In genomic region chr1:2275796-2276536, GRCh38 we compare ENCODE assay signal across 9 cellular contexts. TPM values are rescaled to one million over a fixed set of nuclear protein-coding genes. Genes with fewer than 3 reads are reported as not detected.
DNase-seq lines count a peak whose midpoint lies in the region; TF ChIP-seq lines count a peak whose summit lies in the region.
"Had no signal": no experiment of that assay in that cellular context is flagged by ENCODE, and none has a peak within 500 bp of the region (broad histone marks: within the 10 kb centered on the region; RNA-seq: fewer than 3 reads in every experiment).

No MANE protein-coding gene starts in this region.

- no peaks in the 10 kb centered on the region for H3K9me3 ChIP-seq in WERI-Rb-1 (ENCODE audit: severe bottlenecking)
- no peaks in the 10 kb centered on the region for H3K9me3 ChIP-seq in stomach smooth muscle (ENCODE audit: control insufficient read depth in 2 of 2, low read length in 2 of 2)
- H3K9me3 ChIP-seq: SJSA1 had no signal

- no peak overlapping the region for H3K4me3 Mint-ChIP-seq in immature natural killer cell
- H3K4me3 Mint-ChIP-seq in activated T-helper 1 cell treated with anti-CD3 and anti-CD28 coated beads, Interleukin-12 subunit alpha, Interleukin-12 subunit beta, Interleukin-2, Interleukin-4 antibody, amounts not matched to agents 30 ng/mL and 10 ng/mL and 1 ng/mL, durations not matched to agents 14 hours and 24 hours and 36 hours = no peak overlapping the region

- no peaks in the 10 kb centered on the region for H3K9me3 Mint-ChIP-seq in immature natural killer cell
- no peaks in the 10 kb centered on the region for H3K9me3 Mint-ChIP-seq in activated T-helper 1 cell treated with anti-CD3 and anti-CD28 coated beads, Interleukin-12 subunit alpha, Interleukin-12 subunit beta, Interleukin-2, Interleukin-4 antibody, amounts not matched to agents 30 ng/mL and 10 ng/mL and 1 ng/mL, durations not matched to agents 14 hours and 24 hours and 36 hours

- no peak overlapping the region; the same call in 1 of the 2 replicates for H3K27ac ChIP-seq in WERI-Rb-1
- H3K27ac ChIP-seq in stomach smooth muscle (ENCODE audit: low read length) = peak overlapping the region; percentile 18
- H3K27ac ChIP-seq: SJSA1 had no signal

- H3K27me3 Mint-ChIP-seq in immature natural killer cell (ENCODE audit: low read depth in 3 of 3) = peaks cover 0 to 42% (median 0%) of the 10 kb centered on the region in 3 donors
- H3K27me3 Mint-ChIP-seq in activated T-helper 1 cell treated with anti-CD3 and anti-CD28 coated beads, Interleukin-12 subunit alpha, Interleukin-12 subunit beta, Interleukin-2, Interleukin-4 antibody, amounts not matched to agents 30 ng/mL and 10 ng/mL and 1 ng/mL, durations not matched to agents 14 hours and 24 hours and 36 hours (ENCODE audit: insufficient read depth) = no peaks in the 10 kb centered on the region

- H3K36me3 ChIP-seq in WERI-Rb-1 (no peaks in the 10 kb centered on the region; the same call in 1 of the 2 replicates), stomach smooth muscle (ENCODE audit: control insufficient read depth in 2 of 2, insufficient read depth in 2 of 2, low read length in 2 of 2) (peaks cover 0 to 4% of the 10 kb centered on the region in 2 donors)

- H3K4me1 ChIP-seq in stomach smooth muscle (ENCODE audit: control insufficient read depth, insufficient read depth, low read length) = peaks cover 82% of the 10 kb centered on the region

- no peak overlapping the region for H3K9ac ChIP-seq in stomach smooth muscle (ENCODE audit: low read length in 2 of 2)

- TF ChIP-seq CTCF in WERI-Rb-1 (IDR thresholded peaks at IDR 0.05; ENCODE audit: low read depth, low read length) = 0 out of 2 replicates have a peak, but pooled peaks have one; percentile 9

- H3K27ac Mint-ChIP-seq in immature natural killer cell = peak overlapping the region in 4 of 6 donors; percentile 17 to 78 (median 38)
- H3K27ac Mint-ChIP-seq in activated T-helper 1 cell treated with anti-CD3 and anti-CD28 coated beads, Interleukin-12 subunit alpha, Interleukin-12 subunit beta, Interleukin-2, Interleukin-4 antibody, amounts not matched to agents 30 ng/mL and 10 ng/mL and 1 ng/mL, durations not matched to agents 14 hours and 24 hours and 36 hours = no peak overlapping the region

- H3K4me3 ChIP-seq in WERI-Rb-1 (ENCODE audit: low read depth, low read length) = no peak overlapping the region
- H3K4me3 ChIP-seq in stomach smooth muscle (ENCODE audit: low read length in 2 of 2) = no peak overlapping the region
- H3K4me3 ChIP-seq: SJSA1 had no signal

- no peaks in the 10 kb centered on the region for H3K27me3 ChIP-seq in WERI-Rb-1 (ENCODE audit: insufficient read depth, low read depth, severe bottlenecking)
- H3K27me3 ChIP-seq in stomach smooth muscle (ENCODE audit: control insufficient read depth in 1 of 2, insufficient read depth in 2 of 2, low read length in 2 of 2) = no peaks in the 10 kb centered on the region
- H3K27me3 ChIP-seq: SJSA1 had no signal

- DNase-seq in NCI-H187 (lab: John Stamatoyannopoulos, UW) (peak; percentile 14 to 17), NCI-H187 treated with DMSO at 0.1 percent for 48 hours (lab: John Stamatoyannopoulos, UW) (no peak), WERI-Rb-1 (no peak), immature natural killer cell (no peak), UCSD-AML1 (lab: John Stamatoyannopoulos, UW; ENCODE audit: unreplicated experiment) (no peak), NCI-H146 (lab: John Stamatoyannopoulos, UW) (no peak)
- DNase-seq in activated T-helper 1 cell treated with anti-CD3 and anti-CD28 coated beads, Interleukin-12 subunit alpha, Interleukin-12 subunit beta, Interleukin-2, Interleukin-4 antibody, amounts not matched to agents 30 ng/mL and 10 ng/mL and 1 ng/mL, durations not matched to agents 14 hours and 24 hours and 36 hours (ENCODE audit: low spot score) = no peak

- peaks cover 21 to 28% of the 10 kb centered on the region in 2 donors for H3K4me1 Mint-ChIP-seq in immature natural killer cell
- peaks cover 9% of the 10 kb centered on the region for H3K4me1 Mint-ChIP-seq in activated T-helper 1 cell treated with anti-CD3 and anti-CD28 coated beads, Interleukin-12 subunit alpha, Interleukin-12 subunit beta, Interleukin-2, Interleukin-4 antibody, amounts not matched to agents 30 ng/mL and 10 ng/mL and 1 ng/mL, durations not matched to agents 14 hours and 24 hours and 36 hours (ENCODE audit: low read depth)

- intact Hi-C loops in activated T-helper 1 cell treated with anti-CD3 and anti-CD28 coated beads, Interleukin-12 subunit alpha, Interleukin-12 subunit beta, Interleukin-2, Interleukin-4 antibody, amounts not matched to agents 30 ng/mL and 10 ng/mL and 1 ng/mL, durations not matched to agents 14 hours and 24 hours and 36 hours (cut with micrococcal nuclease) = no loop called here

- no peaks in the 10 kb centered on the region for H3K36me3 Mint-ChIP-seq in immature natural killer cell
- H3K36me3 Mint-ChIP-seq in activated T-helper 1 cell treated with anti-CD3 and anti-CD28 coated beads, Interleukin-12 subunit alpha, Interleukin-12 subunit beta, Interleukin-2, Interleukin-4 antibody, amounts not matched to agents 30 ng/mL and 10 ng/mL and 1 ng/mL, durations not matched to agents 14 hours and 24 hours and 36 hours (ENCODE audit: low read depth) = peaks cover 2% of the 10 kb centered on the region

RNA-seq across cellular contexts. Expression of gene SKI, which starts 47.8 kb away (rescaled TPM):
- polyA plus RNA-seq in immature natural killer cell = 1 to 10 TPM in 1 of 3 donors, under 1 TPM in 1, not detected in 1; 0.87 to 1.0 TPM
- total RNA-seq in activated T-helper 1 cell treated with anti-CD3 and anti-CD28 coated beads, Interleukin-12 subunit alpha, Interleukin-12 subunit beta, Interleukin-2, Interleukin-4 antibody, amounts not matched to agents 30 ng/mL and 10 ng/mL and 1 ng/mL, durations not matched to agents 14 hours and 24 hours and 36 hours = 38.3 and 44.5 TPM in 2 replicates

Comparison
In these comparisons a context has a peak if more than half of its experiments do, and no peak if none do; other contexts are left out.
1. DNase-seq: peak in NCI-H187 (2 of 2); none in NCI-H187 treated with DMSO at 0.1 percent for 48 hours (single experiment), WERI-Rb-1 (single experiment), immature natural killer cell (0 of 3), activated T-helper 1 cell treated with anti-CD3 and anti-CD28 coated beads, Interleukin-12 subunit alpha, Interleukin-12 subunit beta, Interleukin-2, Interleukin-4 antibody, amounts not matched to agents 30 ng/mL and 10 ng/mL and 1 ng/mL, durations not matched to agents 14 hours and 24 hours and 36 hours (single experiment), UCSD-AML1 (single experiment) and NCI-H146 (single experiment).